23 cellular contexts compared by ENCODE assay signal in the genomic region with DNA sequence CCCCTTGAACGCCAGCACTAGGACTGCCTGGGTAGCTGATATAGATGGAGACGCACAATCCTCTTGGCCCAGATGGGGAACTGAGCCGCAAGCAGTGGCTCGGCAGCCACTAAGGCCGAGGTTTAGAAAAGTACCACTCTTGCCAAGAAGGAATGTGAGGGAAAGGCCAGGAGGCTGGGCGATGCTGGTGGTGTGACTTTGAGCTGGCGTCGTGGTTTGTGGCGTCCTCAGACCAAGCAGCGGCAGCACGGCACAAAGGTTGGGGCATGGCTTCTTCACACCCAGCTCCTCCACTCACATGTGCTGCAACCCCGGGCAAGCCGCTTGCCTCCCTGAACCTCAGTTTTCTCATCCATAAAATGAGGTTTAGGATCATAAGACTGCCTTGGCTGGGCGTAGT. TPM values are rescaled to one million over a fixed set of nuclear protein-coding genes. Genes with fewer than 3 reads are reported as not detected.
DNase-seq lines count a peak whose midpoint lies in the region; ATAC-seq, FAIRE-seq and TF ChIP-seq lines count a peak whose summit lies in the region.
"Had no signal": no experiment of that assay in that cellular context is flagged by ENCODE, and none has a peak within 500 bp of the region (broad histone marks: within the 10 kb centered on the region; RNA-seq: fewer than 3 reads in every experiment).

No MANE protein-coding gene starts in this region.

- no peak overlapping the region for H2AK5ac ChIP-seq in trophoblast cell (ENCODE audit: low read length)

- ATAC-seq in natural killer cell treated with Interleukin-12 subunit alpha and Interleukin-12 subunit beta and Interleukin-15 and Interleukin-18, amount 100 ng/mL, for 72 hours = no peak
- ATAC-seq in natural killer cell (no peak), GM19397 (IDR thresholded peaks at IDR 0.05; ENCODE audit: unreplicated experiment) (no peak), psoas muscle (no peak)
- ATAC-seq: HepG2 had no signal

- no peaks in the 10 kb centered on the region for H3K79me1 ChIP-seq in trophoblast cell (ENCODE audit: low read length)

- FAIRE-seq in D721Med (lab: Jason Lieb, UNC) = no peak
- FAIRE-seq: G401.6, GM12892, H54 had no signal

- H3K9me3 ChIP-seq in trophoblast cell (ENCODE audit: insufficient read depth, low read depth, low read length) (no peaks in the 10 kb centered on the region), esophagus squamous epithelium (no peaks in the 10 kb centered on the region), psoas muscle (no peaks in the 10 kb centered on the region)

- H3K4me1 ChIP-seq in trophoblast cell (ENCODE audit: control insufficient read depth in 1 of 2, insufficient read depth in 2 of 2, low read length in 2 of 2) (peaks cover 5 to 9% of the 10 kb centered on the region in 2 experiments), esophagus squamous epithelium (peaks cover 8 to 31% (median 20%) of the 10 kb centered on the region in 3 donors), psoas muscle (peaks cover 12% of the 10 kb centered on the region)

- no peak overlapping the region for H2BK12ac ChIP-seq in trophoblast cell (ENCODE audit: low read length)

- TF ChIP-seq CTCF in natural killer cell (IDR thresholded peaks at IDR 0.05) = no peak
- no peak for TF ChIP-seq CTCF in D721Med (IDR thresholded peaks at IDR 0.05; ENCODE audit: insufficient read depth, missing control alignments)
- no peak for TF ChIP-seq CTCF in esophagus squamous epithelium (IDR thresholded peaks at IDR 0.05)
- TF ChIP-seq CTCF in psoas muscle (IDR thresholded peaks at IDR 0.05) = no peak

- no peak overlapping the region for H4K91ac ChIP-seq in trophoblast cell (ENCODE audit: low read depth, low read length)

- H4K8ac ChIP-seq in trophoblast cell (ENCODE audit: low read depth, low read length) = no peak overlapping the region

- H3K23ac ChIP-seq in trophoblast cell (ENCODE audit: low read length) = no peak overlapping the region

- H3K27ac Mint-ChIP-seq in natural killer cell treated with Interleukin-12 subunit alpha and Interleukin-12 subunit beta and Interleukin-15 and Interleukin-18, amount 100 ng/mL, for 72 hours = no peak overlapping the region
- H3K27ac Mint-ChIP-seq in natural killer cell = no peak overlapping the region

- no peak overlapping the region for H3K9ac ChIP-seq in trophoblast cell (ENCODE audit: low read length)

- H2BK5ac ChIP-seq in trophoblast cell (ENCODE audit: low read depth, low read length, poor library complexity) = no peak overlapping the region

- H3K14ac ChIP-seq in trophoblast cell (ENCODE audit: low read length) = no peak overlapping the region

- peaks cover 0 to 5% of the 10 kb centered on the region in 2 donors for H3K4me1 Mint-ChIP-seq in natural killer cell treated with Interleukin-12 subunit alpha and Interleukin-12 subunit beta and Interleukin-15 and Interleukin-18, amount 100 ng/mL, for 72 hours (ENCODE audit: low read depth in 2 of 2)
- H3K4me1 Mint-ChIP-seq in natural killer cell = no peaks in the 10 kb centered on the region

- no peaks in the 10 kb centered on the region for H3K27me3 ChIP-seq in trophoblast cell (ENCODE audit: insufficient read depth, low read length)
- no peaks in the 10 kb centered on the region for H3K27me3 ChIP-seq in esophagus squamous epithelium
- no peaks in the 10 kb centered on the region for H3K27me3 ChIP-seq in psoas muscle (ENCODE audit: insufficient read depth in 3 of 3, low read length in 2 of 3)

- no peak overlapping the region for H3K18ac ChIP-seq in trophoblast cell (ENCODE audit: low read length)

- no peaks in the 10 kb centered on the region for H3K36me3 Mint-ChIP-seq in natural killer cell treated with Interleukin-12 subunit alpha and Interleukin-12 subunit beta and Interleukin-15 and Interleukin-18, amount 100 ng/mL, for 72 hours
- no peaks in the 10 kb centered on the region for H3K36me3 Mint-ChIP-seq in natural killer cell

- H3K4me3 ChIP-seq in trophoblast cell (ENCODE audit: low read depth, low read length) (no peak overlapping the region), esophagus squamous epithelium (no peak overlapping the region), psoas muscle (no peak overlapping the region)

- no peaks in the 10 kb centered on the region for H3K27me3 Mint-ChIP-seq in natural killer cell treated with Interleukin-12 subunit alpha and Interleukin-12 subunit beta and Interleukin-15 and Interleukin-18, amount 100 ng/mL, for 72 hours
- no peaks in the 10 kb centered on the region for H3K27me3 Mint-ChIP-seq in natural killer cell (ENCODE audit: low read depth in 2 of 2)
- H3K27me3 Mint-ChIP-seq: CD8-positive, alpha-beta memory T cell had no signal

- peaks cover 2% of the 10 kb centered on the region for H3K79me2 ChIP-seq in trophoblast cell (ENCODE audit: control insufficient read depth, insufficient read depth, low read length, poor library complexity)

- DNase-seq in natural killer cell treated with Interleukin-12 subunit alpha and Interleukin-12 subunit beta and Interleukin-15 and Interleukin-18, amount 100 ng/mL, for 72 hours (ENCODE audit: low spot score) = peak; percentile 1
- DNase-seq in natural killer cell = no peak
- peak; percentile 44 for DNase-seq in fibroblast of gingiva (ENCODE audit: low read depth)
- DNase-seq in trophoblast cell = peak in 1 of 2 donors; percentile 15
- no peak for DNase-seq in D721Med (ENCODE audit: insufficient read length, low spot score)
- DNase-seq in esophagus squamous epithelium (lab: John Stamatoyannopoulos, UW) = no peak
- no peak for DNase-seq in psoas muscle
- DNase-seq: AML-193; Calu3; CD8-positive, alpha-beta memory T cell; KG1; NCI-H1105 treated with DMSO at 0.1 percent for 48 hours; NCI-H1694; NCI-H2081; NCI-H2171 treated with DMSO at 0.1 percent for 48 hours; NCI-H526; Right ventricle myocardium superior had no signal

- H2BK120ac ChIP-seq in trophoblast cell (ENCODE audit: insufficient read depth, low read length, poor library complexity) = no peak overlapping the region

- no CpG with 5 or more reads among the region's 14 CpGs for WGBS in trophoblast cell (ENCODE audit: extremely low coverage, insufficient coverage, insufficient read length)
- WGBS in esophagus squamous epithelium, 2 donors = 74 to 94% methylated on average over 7 to 11 of the region's 14 CpGs
- 82 to 95% (median 90%) methylated on average over 14 of the region's 14 CpGs for WGBS in psoas muscle, 3 donors

- H2AFZ ChIP-seq in trophoblast cell (ENCODE audit: insufficient read depth, low read length, poor library complexity) = no peak overlapping the region

- no peak overlapping the region for H3K4me2 ChIP-seq in trophoblast cell (ENCODE audit: low read length)

- H3K27ac ChIP-seq in trophoblast cell (ENCODE audit: low read depth, low read length) (no peak overlapping the region), esophagus squamous epithelium (no peak overlapping the region), psoas muscle (no peak overlapping the region)
- H3K27ac ChIP-seq: C4-2B had no signal

- no peak overlapping the region for H3K4me3 Mint-ChIP-seq in natural killer cell treated with Interleukin-12 subunit alpha and Interleukin-12 subunit beta and Interleukin-15 and Interleukin-18, amount 100 ng/mL, for 72 hours
- H3K4me3 Mint-ChIP-seq in natural killer cell = no peak overlapping the region
- H3K4me3 Mint-ChIP-seq: CD8-positive, alpha-beta memory T cell had no signal

- H3K36me3 ChIP-seq in trophoblast cell (ENCODE audit: control insufficient read depth in 1 of 2, insufficient read depth in 2 of 2, low read length in 2 of 2) = peaks cover 42 to 48% of the 10 kb centered on the region in 2 experiments
- peaks cover 10 to 54% (median 17%) of the 10 kb centered on the region in 3 donors for H3K36me3 ChIP-seq in esophagus squamous epithelium
- H3K36me3 ChIP-seq in psoas muscle (ENCODE audit: insufficient read depth in 1 of 2, low read depth in 1 of 2) = peaks cover 0 to 35% of the 10 kb centered on the region in 2 donors

- H3K4ac ChIP-seq in trophoblast cell (ENCODE audit: low read depth, low read length) = peak overlapping the region; percentile 2

- no peaks in the 10 kb centered on the region for H3K9me3 Mint-ChIP-seq in natural killer cell treated with Interleukin-12 subunit alpha and Interleukin-12 subunit beta and Interleukin-15 and Interleukin-18, amount 100 ng/mL, for 72 hours
- H3K9me3 Mint-ChIP-seq in natural killer cell = no peaks in the 10 kb centered on the region
- H3K9me3 Mint-ChIP-seq: CD8-positive, alpha-beta memory T cell had no signal

- intact Hi-C loops in natural killer cell (cut with micrococcal nuclease) = no loop called here
- intact Hi-C loops in esophagus squamous epithelium (cut with DNase I) = no loop called here
- intact Hi-C loops in psoas muscle (cut with DNase I) = no loop called here

- H4K12ac ChIP-seq in trophoblast cell (ENCODE audit: low read depth, low read length) = no peak overlapping the region

- no peak for TF ChIP-seq POLR2A in esophagus squamous epithelium (IDR thresholded peaks at IDR 0.05)

RNA-seq across cellular contexts. Expression of a gene that starts 15.6 kb away (rescaled TPM):
- 10 to 100 TPM; 17.9 to 36.4 TPM for total RNA-seq in natural killer cell treated with Interleukin-12 subunit alpha and Interleukin-12 subunit beta and Interleukin-15 and Interleukin-18, amount 100 ng/mL, for 72 hours
- total RNA-seq in natural killer cell (10 to 100 TPM; 15.4 to 21.4 (median 21.1) TPM), esophagus squamous epithelium (10 to 100 TPM; 23.8 to 44.1 (median 34.7) TPM), psoas muscle (10 to 100 TPM in 3 of 4 donors, 1 to 10 TPM in 1; 6.9 to 13.5 (median 11.0) TPM)
- polyA plus RNA-seq in trophoblast cell (2013) = 34.4 and 36.2 TPM in 2 replicates
- 10 to 100 TPM in 1 of 3 donors, 1 to 10 TPM in 2; 6.4 to 14.2 (median 8.4) TPM for polyA plus RNA-seq in psoas muscle

RNA-seq across cellular contexts. Expression of a gene that starts 25.3 kb away (rescaled TPM):
- total RNA-seq in natural killer cell treated with Interleukin-12 subunit alpha and Interleukin-12 subunit beta and Interleukin-15 and Interleukin-18, amount 100 ng/mL, for 72 hours = 100 to 1,000 TPM; 147 to 161 TPM
- 10 to 100 TPM; 56.6 to 94.7 (median 77.6) TPM for total RNA-seq in natural killer cell
- polyA plus RNA-seq in trophoblast cell (2013) = 114 and 115 TPM in 2 replicates
- 10 to 100 TPM; 54.6 to 66.2 (median 57.8) TPM for total RNA-seq in esophagus squamous epithelium
- 100 to 1,000 TPM in 2 of 4 donors, 10 to 100 TPM in 2; 73.3 to 164 (median 93.1) TPM for total RNA-seq in psoas muscle
- 10 to 100 TPM; 58.0 to 79.7 (median 68.3) TPM for polyA plus RNA-seq in psoas muscle

Comparison
In these comparisons a context has a peak if more than half of its experiments do, and no peak if none do; other contexts are left out.
1. DNase-seq: peak in natural killer cell treated with Interleukin-12 subunit alpha and Interleukin-12 subunit beta and Interleukin-15 and Interleukin-18, amount 100 ng/mL, for 72 hours (single experiment) and fibroblast of gingiva (single experiment); none in natural killer cell (single experiment), D721Med (single experiment), esophagus squamous epithelium (single experiment) and psoas muscle (0 of 2).